Comparison of ENCODE assay signal across 19 cellular contexts in the genomic region with DNA sequence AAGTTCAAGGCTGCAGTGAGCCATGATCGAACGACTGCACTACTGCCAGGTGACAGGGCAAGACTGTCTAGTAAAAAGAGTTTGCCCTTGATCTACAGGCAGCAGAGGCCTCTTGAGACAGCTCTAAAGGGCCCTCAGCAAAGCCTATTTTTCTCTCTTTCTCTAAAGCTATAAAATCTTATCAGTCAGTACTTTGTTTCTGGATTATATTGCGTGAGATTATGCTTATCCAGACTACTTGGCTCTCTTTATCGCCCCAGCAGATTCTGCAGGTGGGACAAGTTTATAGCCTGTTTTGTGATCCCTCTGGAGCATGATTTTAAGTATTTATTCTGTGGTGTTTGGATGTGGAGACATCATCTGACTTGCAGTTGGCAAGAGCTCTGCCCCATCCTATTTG. TPM values are rescaled to one million over a fixed set of nuclear protein-coding genes. Genes with fewer than 3 reads are reported as not detected.
A peak's percentile ranks its signal among the peaks of the same experiment; 100 is the strongest.
DNase-seq lines count a peak whose midpoint lies in the region; ATAC-seq and TF ChIP-seq lines count a peak whose summit lies in the region.
"Had no signal": no experiment of that assay in that cellular context is flagged by ENCODE, and none has a peak within 500 bp of the region (broad histone marks: within the 10 kb centered on the region; RNA-seq: fewer than 3 reads in every experiment).

No MANE protein-coding gene starts in this region.

- no peaks in the 10 kb centered on the region for H3K27me3 Mint-ChIP-seq in stimulated activated naive CD8-positive, alpha-beta T cell treated with anti-CD3 and anti-CD28 coated beads, Interleukin-15, Interleukin-2, amounts not matched to agents 100 ng/mL and 50 ng/mL, for 24 hours
- H3K27me3 Mint-ChIP-seq in activated CD8-positive, alpha-beta T cell treated with anti-CD3 and anti-CD28 coated beads for 36 hours, result no peaks in the 10 kb centered on the region

- peak overlapping the region; percentile 54 for H3K27ac Mint-ChIP-seq in stimulated activated naive CD8-positive, alpha-beta T cell treated with anti-CD3 and anti-CD28 coated beads, Interleukin-15, Interleukin-2, amounts not matched to agents 100 ng/mL and 50 ng/mL, for 24 hours
- H3K27ac Mint-ChIP-seq in activated CD8-positive, alpha-beta T cell treated with anti-CD3 and anti-CD28 coated beads for 36 hours, result peak overlapping the region; percentile 85

- peaks cover 17 to 41% of the 10 kb centered on the region in 2 experiments for H3K36me3 ChIP-seq in mesenchymal stem cell (ENCODE audit: control insufficient read depth in 1 of 2, insufficient read depth in 2 of 2, low read depth in 1 of 2, low read length in 2 of 2)
- H3K36me3 ChIP-seq in upper lobe of left lung, result peaks cover 11 to 37% (median 22%) of the 10 kb centered on the region in 4 donors
- H3K36me3 ChIP-seq: prostate gland had no signal

- H2BK5ac ChIP-seq in mesenchymal stem cell (ENCODE audit: low read depth, low read length, poor library complexity, severe bottlenecking), result no peak overlapping the region

- H4K91ac ChIP-seq in mesenchymal stem cell (ENCODE audit: low read length), result no peak overlapping the region

- H3K18ac ChIP-seq in mesenchymal stem cell (ENCODE audit: low read depth in 1 of 2, low read length in 2 of 2), result no peak overlapping the region

- H3K27me3 ChIP-seq in mesenchymal stem cell (ENCODE audit: control insufficient read depth in 1 of 2, insufficient read depth in 1 of 2, low read length in 2 of 2) (no peaks in the 10 kb centered on the region), upper lobe of left lung (no peaks in the 10 kb centered on the region)
- H3K27me3 ChIP-seq: left lung, spleen had no signal

- peaks cover 12% of the 10 kb centered on the region for H3K79me1 ChIP-seq in mesenchymal stem cell (replicated peaks; ENCODE audit: low read length, poor library complexity, severe bottlenecking)

- H3K9me3 ChIP-seq in mesenchymal stem cell (ENCODE audit: control insufficient read depth, low read length), result no peaks in the 10 kb centered on the region
- H3K9me3 ChIP-seq in upper lobe of left lung, result no peaks in the 10 kb centered on the region
- H3K9me3 ChIP-seq: left lung, prostate gland, spleen had no signal

- no peak overlapping the region for H3K4me3 ChIP-seq in mesenchymal stem cell (ENCODE audit: insufficient read depth in 1 of 2, low read depth in 1 of 2, low read length in 2 of 2)
- H3K4me3 ChIP-seq in upper lobe of left lung, result no peak overlapping the region
- H3K4me3 ChIP-seq: left lung, prostate gland, spleen had no signal

- H2BK15ac ChIP-seq in mesenchymal stem cell (ENCODE audit: low read depth, poor library complexity, severe bottlenecking), result no peak overlapping the region

- peak overlapping the region; percentile 0 for H3K4me3 Mint-ChIP-seq in stimulated activated naive CD8-positive, alpha-beta T cell treated with anti-CD3 and anti-CD28 coated beads, Interleukin-15, Interleukin-2, amounts not matched to agents 100 ng/mL and 50 ng/mL, for 24 hours
- peak overlapping the region; percentile 21 for H3K4me3 Mint-ChIP-seq in activated CD8-positive, alpha-beta T cell treated with anti-CD3 and anti-CD28 coated beads for 36 hours

- TF ChIP-seq POLR2A in upper lobe of left lung (IDR thresholded peaks at IDR 0.05), result no peak

- H2BK12ac ChIP-seq in mesenchymal stem cell (ENCODE audit: low read length in 2 of 2), result no peak overlapping the region

- H3K27ac ChIP-seq in mesenchymal stem cell (ENCODE audit: low read length, poor library complexity, severe bottlenecking) (no peak overlapping the region), upper lobe of left lung (no peak overlapping the region)
- H3K27ac ChIP-seq: left lung, prostate gland, spleen had no signal

- CTCF ChIA-PET in activated CD8-positive, alpha-beta T cell treated with anti-CD3 and anti-CD28 coated beads for 36 hours (lab: Charles Lee), result interaction anchor here (1.1 to 3.0 kb wide), 2 partner anchors 67 to 109 kb away, joined by 3 to 12 read pairs; no protein-coding TSS in a partner anchor

- no peak for TF ChIP-seq EP300 in upper lobe of left lung (IDR thresholded peaks at IDR 0.05)

- ATAC-seq in stimulated activated naive CD8-positive, alpha-beta T cell treated with anti-CD3 and anti-CD28 coated beads, Interleukin-15, Interleukin-2, amounts not matched to agents 100 U/mL and 50 U/mL, for 24 hours, result no peak
- ATAC-seq in activated CD8-positive, alpha-beta T cell treated with anti-CD3 and anti-CD28 coated beads for 36 hours, result no peak
- ATAC-seq in upper lobe of left lung (ENCODE audit: low FRiP score in 2 of 2) (no peak), GM19452 (IDR thresholded peaks at IDR 0.05; ENCODE audit: unreplicated experiment) (no peak)
- ATAC-seq: left lung had no signal

- peak overlapping the region; percentile 51 for H3K9ac ChIP-seq in mesenchymal stem cell (ENCODE audit: low read length)

- H3K4me2 ChIP-seq in mesenchymal stem cell (ENCODE audit: low read length, poor library complexity, severe bottlenecking), result no peak overlapping the region

- intact Hi-C loops in activated CD8-positive, alpha-beta T cell treated with anti-CD3 and anti-CD28 coated beads for 36 hours (cut with micrococcal nuclease), result no loop called here

- DNase-seq in stimulated activated naive CD8-positive, alpha-beta T cell treated with anti-CD3 and anti-CD28 coated beads, Interleukin-15, Interleukin-2, amounts not matched to agents 100 U/mL and 50 U/mL, for 24 hours, result no peak
- DNase-seq in activated CD8-positive, alpha-beta T cell treated with anti-CD3 and anti-CD28 coated beads for 36 hours, result no peak
- DNase-seq in mesenchymal stem cell (no peak), upper lobe of left lung (no peak), DMS79 treated with DMSO at 0.1 percent for 48 hours (lab: John Stamatoyannopoulos, UW) (no peak)
- DNase-seq: activated CD8-positive, alpha-beta memory T cell treated with anti-CD3 and anti-CD28 coated beads, Interleukin-2, amount 50 U/mL, for 4 hours; amygdala; foreskin fibroblast; H9; left lung; NCI-H187 treated with DMSO at 0.1 percent for 48 hours; NCI-H526; OCI-M1; spleen; stimulated activated naive CD4-positive, alpha-beta T cell treated with Interleukin-2 at 50 U/mL for 16 hours had no signal

- WGBS in mesenchymal stem cell, result 97% methylated on average over 4 of the region's 4 CpGs
- WGBS in upper lobe of left lung, 2 donors, result 76 to 80% methylated on average over 4 of the region's 4 CpGs

- H3K36me3 Mint-ChIP-seq in stimulated activated naive CD8-positive, alpha-beta T cell treated with anti-CD3 and anti-CD28 coated beads, Interleukin-15, Interleukin-2, amounts not matched to agents 100 ng/mL and 50 ng/mL, for 24 hours (ENCODE audit: low read depth), result peaks cover 50% of the 10 kb centered on the region
- H3K36me3 Mint-ChIP-seq in activated CD8-positive, alpha-beta T cell treated with anti-CD3 and anti-CD28 coated beads for 36 hours (ENCODE audit: low read depth), result peaks cover 40% of the 10 kb centered on the region

- H2AFZ ChIP-seq in mesenchymal stem cell (ENCODE audit: low read depth, low read length), result no peak overlapping the region

- H3K4me1 ChIP-seq in mesenchymal stem cell (ENCODE audit: control insufficient read depth, insufficient read depth, low read depth, low read length), result peaks cover 5% of the 10 kb centered on the region
- H3K4me1 ChIP-seq in upper lobe of left lung, result peaks cover 13 to 34% (median 23%) of the 10 kb centered on the region in 4 donors
- H3K4me1 ChIP-seq: prostate gland had no signal

- H3K14ac ChIP-seq in mesenchymal stem cell (ENCODE audit: low read length in 2 of 2), result no peak overlapping the region

- no peak overlapping the region for H2BK120ac ChIP-seq in mesenchymal stem cell (ENCODE audit: low read depth, low read length)

- H3K4ac ChIP-seq in mesenchymal stem cell (ENCODE audit: low read depth in 1 of 2, low read length in 2 of 2), result no peak overlapping the region

- POLR2A ChIA-PET in activated CD8-positive, alpha-beta T cell treated with anti-CD3 and anti-CD28 coated beads for 36 hours (lab: Charles Lee), result interaction anchor here (0.6 to 1.9 kb wide), 3 partner anchors 17 to 199 kb away, joined by 3 to 4 read pairs (median 3); no protein-coding TSS in a partner anchor

- H3K9me3 Mint-ChIP-seq in stimulated activated naive CD8-positive, alpha-beta T cell treated with anti-CD3 and anti-CD28 coated beads, Interleukin-15, Interleukin-2, amounts not matched to agents 100 ng/mL and 50 ng/mL, for 24 hours, result no peaks in the 10 kb centered on the region
- no peaks in the 10 kb centered on the region for H3K9me3 Mint-ChIP-seq in activated CD8-positive, alpha-beta T cell treated with anti-CD3 and anti-CD28 coated beads for 36 hours
- H3K9me3 Mint-ChIP-seq: H9 had no signal

- H3K23ac ChIP-seq in mesenchymal stem cell (ENCODE audit: low read length in 2 of 2), result no peak overlapping the region

- no peak overlapping the region for H4K8ac ChIP-seq in mesenchymal stem cell (ENCODE audit: low read length)

- TF ChIP-seq CTCF in activated CD8-positive, alpha-beta T cell treated with anti-CD3 and anti-CD28 coated beads for 36 hours (IDR thresholded peaks at IDR 0.05), result no peak
- TF ChIP-seq CTCF in upper lobe of left lung (IDR thresholded peaks at IDR 0.05), result no peak

- no peak overlapping the region for H2AK5ac ChIP-seq in mesenchymal stem cell (ENCODE audit: low read length, severe bottlenecking)

- H3K4me1 Mint-ChIP-seq in stimulated activated naive CD8-positive, alpha-beta T cell treated with anti-CD3 and anti-CD28 coated beads, Interleukin-15, Interleukin-2, amounts not matched to agents 100 ng/mL and 50 ng/mL, for 24 hours (ENCODE audit: low read depth), result peaks cover 33% of the 10 kb centered on the region
- H3K4me1 Mint-ChIP-seq in activated CD8-positive, alpha-beta T cell treated with anti-CD3 and anti-CD28 coated beads for 36 hours (ENCODE audit: low read depth), result peaks cover 27% of the 10 kb centered on the region

RNA-seq across cellular contexts. Expression of a gene that starts 2.7 kb away (rescaled TPM):
- total RNA-seq in activated CD8-positive, alpha-beta T cell treated with anti-CD3 and anti-CD28 coated beads for 36 hours, result 10 to 100 TPM; 16.2 to 24.2 TPM
- 22.1 TPM for polyA plus RNA-seq in mesenchymal stem cell (2013, experiment 1 of 2)
- 21.2 TPM for polyA plus RNA-seq in mesenchymal stem cell (2013, experiment 2 of 2)
- 10 to 100 TPM in 5 of 6 donors, 1 to 10 TPM in 1; 6.4 to 27.2 (median 13.6) TPM for total RNA-seq in upper lobe of left lung

RNA-seq across cellular contexts. Expression of a gene that starts 11.3 kb away (rescaled TPM):
- 1 to 10 TPM; 1.6 to 2.0 TPM for total RNA-seq in activated CD8-positive, alpha-beta T cell treated with anti-CD3 and anti-CD28 coated beads for 36 hours
- 0.07 TPM for polyA plus RNA-seq in mesenchymal stem cell (2013, experiment 1 of 2)
- not detected for polyA plus RNA-seq in mesenchymal stem cell (2013, experiment 2 of 2)
- 1 to 10 TPM in 1 of 6 donors, under 1 TPM in 3, not detected in 2; 0.46 to 2.4 (median 0.83) TPM for total RNA-seq in upper lobe of left lung

RNA-seq across cellular contexts. Expression of a gene that starts 56.1 kb away (rescaled TPM):
- under 1 TPM; 0.32 to 0.63 TPM for total RNA-seq in activated CD8-positive, alpha-beta T cell treated with anti-CD3 and anti-CD28 coated beads for 36 hours
- polyA plus RNA-seq in mesenchymal stem cell (2013, experiment 1 of 2), result 0.17 TPM
- 0.18 TPM for polyA plus RNA-seq in mesenchymal stem cell (2013, experiment 2 of 2)
- total RNA-seq in upper lobe of left lung, result 1 to 10 TPM; 1.1 to 5.6 (median 2.4) TPM
- total RNA-seq: cerebellum had no signal
